Comparison of ENCODE assay signal across 27 cellular contexts in the genomic region with DNA sequence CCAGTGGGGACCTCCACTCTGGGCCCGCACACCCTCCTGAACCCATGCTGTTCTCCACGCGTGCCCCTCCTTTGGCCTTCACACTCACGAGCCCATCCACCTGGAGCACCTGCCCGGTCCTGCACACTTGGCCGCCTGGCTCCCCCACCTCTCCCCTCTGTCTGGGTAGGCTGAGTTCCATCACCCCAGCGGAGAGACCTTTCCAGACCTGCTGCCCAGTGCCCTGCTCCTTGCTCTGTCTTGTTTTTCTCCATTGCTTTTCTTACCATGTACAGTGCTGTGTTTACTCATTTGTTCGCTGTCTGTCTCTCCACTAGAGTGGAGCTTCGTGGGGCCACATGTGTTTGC.
DNase-seq lines count a peak whose midpoint lies in the region; ATAC-seq and TF ChIP-seq lines count a peak whose summit lies in the region.
"Had no signal": no experiment of that assay in that cellular context is flagged by ENCODE, and none has a peak within 500 bp of the region (broad histone marks: within the 10 kb centered on the region; RNA-seq: fewer than 3 reads in every experiment).

No MANE protein-coding gene starts in this region.

- H3K36me3 ChIP-seq in endodermal cell (ENCODE audit: control insufficient read depth, insufficient read depth, low read length) (no peaks in the 10 kb centered on the region), Karpas-422 (ENCODE audit: insufficient read depth, low read length) (no peaks in the 10 kb centered on the region)
- H3K36me3 ChIP-seq: gastrocnemius medialis, right atrium auricular region, thoracic aorta, WERI-Rb-1 had no signal

- no peaks in the 10 kb centered on the region for H3K4me1 ChIP-seq in endodermal cell (ENCODE audit: control insufficient read depth, insufficient read depth, low read length)
- H3K4me1 ChIP-seq in Karpas-422 (ENCODE audit: low read length), result no peaks in the 10 kb centered on the region
- H3K4me1 ChIP-seq: gastrocnemius medialis, parathyroid adenoma, right atrium auricular region had no signal

- intact Hi-C loops in natural killer cell (cut with micrococcal nuclease), result no loop called here
- intact Hi-C loops in posterior vena cava (cut with DNase I), result no loop called here

- H3K9me3 Mint-ChIP-seq in natural killer cell (peaks cover 0 to 2% of the 10 kb centered on the region in 2 donors), endodermal cell (peaks cover 36% of the 10 kb centered on the region)
- no peaks in the 10 kb centered on the region for H3K9me3 Mint-ChIP-seq in natural killer cell treated with Interleukin-12 subunit alpha and Interleukin-12 subunit beta and Interleukin-15 and Interleukin-18, amount 100 ng/mL, for 72 hours
- H3K9me3 Mint-ChIP-seq: activated T-helper 1 cell treated with anti-CD3 and anti-CD28 coated beads, Interleukin-12 subunit alpha, Interleukin-12 subunit beta, Interleukin-2, Interleukin-4 antibody, amounts not matched to agents 30 ng/mL and 10 ng/mL and 1 ng/mL, durations not matched to agents 14 hours and 24 hours and 36 hours; stimulated activated naive CD8-positive, alpha-beta T cell treated with anti-CD3 and anti-CD28 coated beads, Interleukin-15, Interleukin-2, amounts not matched to agents 100 ng/mL and 50 ng/mL, for 24 hours had no signal

- ATAC-seq in natural killer cell (no peak), GM18520 (IDR thresholded peaks at IDR 0.05; ENCODE audit: unreplicated experiment) (no peak)
- no peak for ATAC-seq in natural killer cell treated with Interleukin-12 subunit alpha and Interleukin-12 subunit beta and Interleukin-15 and Interleukin-18, amount 100 ng/mL, for 72 hours
- ATAC-seq: gastrocnemius medialis, T-cell had no signal

- no peaks in the 10 kb centered on the region for H3K79me2 ChIP-seq in Karpas-422 (ENCODE audit: low read length)
- H3K79me2 ChIP-seq: parathyroid adenoma had no signal

- H3K9me2 ChIP-seq in Karpas-422 (replicated peaks; ENCODE audit: insufficient read depth, low read length), result no peaks in the 10 kb centered on the region

- peaks cover 7% of the 10 kb centered on the region for H3K9me3 ChIP-seq in endodermal cell (ENCODE audit: control insufficient read depth, low read length)
- no peaks in the 10 kb centered on the region for H3K9me3 ChIP-seq in Karpas-422 (ENCODE audit: low read length)
- H3K9me3 ChIP-seq: gastrocnemius medialis, right atrium auricular region, thoracic aorta had no signal

- DNase-seq in natural killer cell (peak; percentile 2), endodermal cell (peak; percentile 28), posterior vena cava (ENCODE audit: low spot score) (peak; percentile 48), Karpas-422 (no peak), NCI-H748 (lab: John Stamatoyannopoulos, UW; ENCODE audit: unreplicated experiment) (no peak)
- no peak for DNase-seq in natural killer cell treated with Interleukin-12 subunit alpha and Interleukin-12 subunit beta and Interleukin-15 and Interleukin-18, amount 100 ng/mL, for 72 hours (ENCODE audit: low spot score)
- DNase-seq in effector CD4-positive, alpha-beta T cell, result no peak
- DNase-seq: activated CD4-positive, alpha-beta T cell treated with anti-CD3 and anti-CD28 coated beads, Interleukin-2, amount 50 U/mL, for 1 hour; activated naive CD4-positive, alpha-beta T cell treated with anti-CD3 and anti-CD28 coated beads, Interleukin-2, amount 10 ng/mL, durations not matched to agents 7 days and 5 days; cerebellar nuclear complex; MV-4-11; NCI-H1436 treated with DMSO at 0.1 percent for 48 hours; NCI-H2081 treated with DMSO at 0.1 percent for 48 hours; NCI-H226; NCI-H774; stimulated activated CD4-positive, alpha-beta T cell treated with anti-CD3 and anti-CD28 coated beads, Interleukin-2, amount 100 ng/mL, for 24 hours; WERI-Rb-1 had no signal

- H3K9ac ChIP-seq in endodermal cell (ENCODE audit: extremely low read depth, low read length, poor library complexity, severe bottlenecking) (no peak overlapping the region), Karpas-422 (ENCODE audit: low read length) (no peak overlapping the region)
- H3K9ac ChIP-seq: parathyroid adenoma had no signal

- H3K4me1 Mint-ChIP-seq in natural killer cell (no peaks in the 10 kb centered on the region), endodermal cell (no peaks in the 10 kb centered on the region)
- H3K4me1 Mint-ChIP-seq in natural killer cell treated with Interleukin-12 subunit alpha and Interleukin-12 subunit beta and Interleukin-15 and Interleukin-18, amount 100 ng/mL, for 72 hours (ENCODE audit: low read depth in 2 of 2), result no peaks in the 10 kb centered on the region
- H3K4me1 Mint-ChIP-seq: activated naive CD4-positive, alpha-beta T cell treated with anti-CD3 and anti-CD28 coated beads, Interleukin-2, amount 10 ng/mL, durations not matched to agents 7 days and 5 days; T-cell had no signal

- H3K27ac Mint-ChIP-seq in natural killer cell (no peak overlapping the region), endodermal cell (no peak overlapping the region)
- no peak overlapping the region for H3K27ac Mint-ChIP-seq in natural killer cell treated with Interleukin-12 subunit alpha and Interleukin-12 subunit beta and Interleukin-15 and Interleukin-18, amount 100 ng/mL, for 72 hours
- H3K27ac Mint-ChIP-seq: activated naive CD4-positive, alpha-beta T cell treated with anti-CD3 and anti-CD28 coated beads, Interleukin-2, amount 10 ng/mL, durations not matched to agents 7 days and 5 days; activated T-helper 1 cell treated with anti-CD3 and anti-CD28 coated beads, Interleukin-12 subunit alpha, Interleukin-12 subunit beta, Interleukin-2, Interleukin-4 antibody, amounts not matched to agents 30 ng/mL and 10 ng/mL and 1 ng/mL, durations not matched to agents 14 hours and 24 hours and 36 hours; brain; stimulated activated naive CD8-positive, alpha-beta T cell treated with anti-CD3 and anti-CD28 coated beads, Interleukin-15, Interleukin-2, amounts not matched to agents 100 ng/mL and 50 ng/mL, for 24 hours; T-cell had no signal

- no peak overlapping the region for H3K4me3 ChIP-seq in endodermal cell (ENCODE audit: low read length)
- H3K4me3 ChIP-seq in Karpas-422 (ENCODE audit: low read length), result no peak overlapping the region
- H3K4me3 ChIP-seq: dorsolateral prefrontal cortex, gastrocnemius medialis, right atrium auricular region, thoracic aorta had no signal

- H3K4me3 Mint-ChIP-seq in natural killer cell (no peak overlapping the region), endodermal cell (no peak overlapping the region)
- H3K4me3 Mint-ChIP-seq in natural killer cell treated with Interleukin-12 subunit alpha and Interleukin-12 subunit beta and Interleukin-15 and Interleukin-18, amount 100 ng/mL, for 72 hours, result no peak overlapping the region
- H3K4me3 Mint-ChIP-seq: activated naive CD4-positive, alpha-beta T cell treated with anti-CD3 and anti-CD28 coated beads, Interleukin-2, amount 10 ng/mL, durations not matched to agents 7 days and 5 days; activated T-helper 1 cell treated with anti-CD3 and anti-CD28 coated beads, Interleukin-12 subunit alpha, Interleukin-12 subunit beta, Interleukin-2, Interleukin-4 antibody, amounts not matched to agents 30 ng/mL and 10 ng/mL and 1 ng/mL, durations not matched to agents 14 hours and 24 hours and 36 hours; brain; stimulated activated naive CD8-positive, alpha-beta T cell treated with anti-CD3 and anti-CD28 coated beads, Interleukin-15, Interleukin-2, amounts not matched to agents 100 ng/mL and 50 ng/mL, for 24 hours; T-cell had no signal

- H3K27ac ChIP-seq in endodermal cell (ENCODE audit: low read depth, low read length) (no peak overlapping the region), Karpas-422 (ENCODE audit: low read length) (no peak overlapping the region)
- H3K27ac ChIP-seq: dorsolateral prefrontal cortex, gastrocnemius medialis, parathyroid adenoma, right atrium auricular region, thoracic aorta, WERI-Rb-1 had no signal

- H3K27me3 ChIP-seq in endodermal cell (ENCODE audit: control insufficient read depth, insufficient read depth, low read length, poor library complexity, severe bottlenecking), result no peaks in the 10 kb centered on the region
- H3K27me3 ChIP-seq in Karpas-422 (ENCODE audit: low read length), result no peaks in the 10 kb centered on the region
- H3K27me3 ChIP-seq: dorsolateral prefrontal cortex, gastrocnemius medialis, right atrium auricular region had no signal

- H2AFZ ChIP-seq in Karpas-422 (ENCODE audit: low read length), result no peak overlapping the region
- H2AFZ ChIP-seq: parathyroid adenoma had no signal

- H4K20me1 ChIP-seq in Karpas-422 (ENCODE audit: insufficient read depth, low read depth, low read length), result 0 out of 2 replicates have a peak, but pooled peaks cover 5% of the 10 kb centered on the region

- H3K4me2 ChIP-seq in Karpas-422 (ENCODE audit: low read depth, low read length, poor library complexity, severe bottlenecking), result no peak overlapping the region

- H3K27me3 Mint-ChIP-seq in natural killer cell (ENCODE audit: low read depth in 2 of 2) (peaks cover 8 to 10% of the 10 kb centered on the region in 2 donors), endodermal cell (ENCODE audit: insufficient read depth) (peaks cover 5% of the 10 kb centered on the region)
- peaks cover 7 to 14% of the 10 kb centered on the region in 2 donors for H3K27me3 Mint-ChIP-seq in natural killer cell treated with Interleukin-12 subunit alpha and Interleukin-12 subunit beta and Interleukin-15 and Interleukin-18, amount 100 ng/mL, for 72 hours
- H3K27me3 Mint-ChIP-seq: activated naive CD4-positive, alpha-beta T cell treated with anti-CD3 and anti-CD28 coated beads, Interleukin-2, amount 10 ng/mL, durations not matched to agents 7 days and 5 days; brain; stimulated activated naive CD8-positive, alpha-beta T cell treated with anti-CD3 and anti-CD28 coated beads, Interleukin-15, Interleukin-2, amounts not matched to agents 100 ng/mL and 50 ng/mL, for 24 hours had no signal

- 58 to 77% methylated on average over 3 to 9 of the region's 9 CpGs for WGBS in endodermal cell (ENCODE audit: insufficient coverage in 1 of 2, insufficient read length in 1 of 2), 2 experiments

- TF ChIP-seq CTCF in natural killer cell (IDR thresholded peaks at IDR 0.05) (no peak), endodermal cell (conservative IDR thresholded peaks at IDR 0.05) (no peak)

- H3K36me3 Mint-ChIP-seq in natural killer cell, result no peaks in the 10 kb centered on the region
- H3K36me3 Mint-ChIP-seq in natural killer cell treated with Interleukin-12 subunit alpha and Interleukin-12 subunit beta and Interleukin-15 and Interleukin-18, amount 100 ng/mL, for 72 hours, result no peaks in the 10 kb centered on the region
- no peaks in the 10 kb centered on the region for H3K36me3 Mint-ChIP-seq in endodermal cell (ENCODE audit: low read depth)
- H3K36me3 Mint-ChIP-seq: activated naive CD4-positive, alpha-beta T cell treated with anti-CD3 and anti-CD28 coated beads, Interleukin-2, amount 10 ng/mL, durations not matched to agents 7 days and 5 days; T-cell had no signal

Comparison
In these comparisons a context has a peak if more than half of its experiments do, and no peak if none do; other contexts are left out.
1. DNase-seq: peak in natural killer cell (single experiment), endodermal cell (single experiment) and posterior vena cava (single experiment); none in natural killer cell treated with Interleukin-12 subunit alpha and Interleukin-12 subunit beta and Interleukin-15 and Interleukin-18, amount 100 ng/mL, for 72 hours (single experiment), effector CD4-positive, alpha-beta T cell (single experiment), Karpas-422 (single experiment) and NCI-H748 (single experiment).